Comparison of ENCODE assay signal across 9 cellular contexts in genomic region chr10:62594093-62594520, GRCh38.
A peak's percentile ranks its signal among the peaks of the same experiment; 100 is the strongest.
DNase-seq lines count a peak whose midpoint lies in the region; ATAC-seq lines count a peak whose summit lies in the region.
"Had no signal": no experiment of that assay in that cellular context is flagged by ENCODE, and none has a peak within 500 bp of the region (broad histone marks: within the 10 kb centered on the region; RNA-seq: fewer than 3 reads in every experiment).

No MANE protein-coding gene starts in this region.

- no peaks in the 10 kb centered on the region for H3K4me1 ChIP-seq in mesenchymal stem cell (ENCODE audit: control insufficient read depth, insufficient read depth, low read depth, low read length)
- H3K4me1 ChIP-seq: BLaER1 had no signal

- no peak overlapping the region for H3K4me3 Mint-ChIP-seq in stimulated activated naive B cell treated with anti-CD40 and anti-IgM and Interleukin-4, amounts not matched to agents 10 μg/mL and 1 μg/mL and 100 μg/mL, for 72 hours

- no peaks in the 10 kb centered on the region for H3K9me3 ChIP-seq in mesenchymal stem cell (ENCODE audit: control insufficient read depth, low read length)
- H3K9me3 ChIP-seq: BLaER1 had no signal

- no peaks in the 10 kb centered on the region for H3K27me3 Mint-ChIP-seq in stimulated activated naive B cell treated with anti-CD40 and anti-IgM and Interleukin-4, amounts not matched to agents 10 μg/mL and 1 μg/mL and 100 μg/mL, for 72 hours

- no peak overlapping the region for H4K8ac ChIP-seq in mesenchymal stem cell (ENCODE audit: low read length)

- H3K14ac ChIP-seq in mesenchymal stem cell (ENCODE audit: low read length in 2 of 2), result no peak overlapping the region

- H3K18ac ChIP-seq in mesenchymal stem cell (ENCODE audit: low read depth in 1 of 2, low read length in 2 of 2), result no peak overlapping the region

- H3K36me3 ChIP-seq in mesenchymal stem cell (ENCODE audit: control insufficient read depth in 1 of 2, insufficient read depth in 2 of 2, low read depth in 1 of 2, low read length in 2 of 2), result no peaks in the 10 kb centered on the region
- H3K36me3 ChIP-seq: BLaER1 had no signal

- no peaks in the 10 kb centered on the region for H3K27me3 ChIP-seq in mesenchymal stem cell (ENCODE audit: control insufficient read depth in 1 of 2, insufficient read depth in 1 of 2, low read length in 2 of 2)
- H3K27me3 ChIP-seq: BLaER1 had no signal

- DNase-seq in NCI-H1417 (lab: John Stamatoyannopoulos, UW) (peak; percentile 1 to 64 (median 42)), NCI-H1417 treated with DMSO at 0.1 percent for 48 hours (lab: John Stamatoyannopoulos, UW) (no peak), HCEC 1CT (peak; percentile 67), NCI-H1105 treated with DMSO at 0.1 percent for 48 hours (lab: John Stamatoyannopoulos, UW) (peak; percentile 6), mesenchymal stem cell (peak; percentile 61)
- DNase-seq in activated CD4-positive, alpha-beta T cell treated with anti-CD3 and anti-CD28 coated beads, Interleukin-2, amount 50 U/mL, for 48 hours, result peak; percentile 51 to 62
- DNase-seq in effector CD8-positive, alpha-beta T cell (lab: John Stamatoyannopoulos, UW), result peak; percentile 14
- DNase-seq in stimulated activated naive B cell treated with anti-CD40 and anti-IgM and Interleukin-4, amounts not matched to agents 10 μg/mL and 1 μg/mL and 100 μg/mL, for 72 hours, result peak; percentile 38

- no peak overlapping the region for H2AK5ac ChIP-seq in mesenchymal stem cell (ENCODE audit: low read length, severe bottlenecking)

- H2BK120ac ChIP-seq in mesenchymal stem cell (ENCODE audit: low read depth, low read length), result no peak overlapping the region

- H3K9ac ChIP-seq in mesenchymal stem cell (ENCODE audit: low read length), result peak overlapping the region; percentile 33
- H3K9ac ChIP-seq: BLaER1 had no signal

- no peak overlapping the region for H4K91ac ChIP-seq in mesenchymal stem cell (ENCODE audit: low read length)

- peak; percentile 78 for ATAC-seq in stimulated activated naive B cell treated with anti-CD40 and anti-IgM and Interleukin-4, amounts not matched to agents 10 μg/mL and 1 μg/mL and 100 μg/mL, for 72 hours (replicated peaks)

- H2AFZ ChIP-seq in mesenchymal stem cell (ENCODE audit: low read depth, low read length), result no peak overlapping the region

- peaks cover 0 to 2% of the 10 kb centered on the region in 2 donors for H3K36me3 Mint-ChIP-seq in stimulated activated naive B cell treated with anti-CD40 and anti-IgM and Interleukin-4, amounts not matched to agents 10 μg/mL and 1 μg/mL and 100 μg/mL, for 72 hours

- no peak overlapping the region for H3K23ac ChIP-seq in mesenchymal stem cell (ENCODE audit: low read length in 2 of 2)

- H2BK5ac ChIP-seq in mesenchymal stem cell (ENCODE audit: low read depth, low read length, poor library complexity, severe bottlenecking), result no peak overlapping the region

- H3K27ac Mint-ChIP-seq in stimulated activated naive B cell treated with anti-CD40 and anti-IgM and Interleukin-4, amounts not matched to agents 10 μg/mL and 1 μg/mL and 100 μg/mL, for 72 hours, result peak overlapping the region; percentile 15

- WGBS in mesenchymal stem cell, result 47% methylated on average over 3 of the region's 3 CpGs

- peak overlapping the region; percentile 8 for H2BK15ac ChIP-seq in mesenchymal stem cell (ENCODE audit: low read depth, poor library complexity, severe bottlenecking)

- peaks cover 4% of the 10 kb centered on the region in 2 donors for H3K9me3 Mint-ChIP-seq in stimulated activated naive B cell treated with anti-CD40 and anti-IgM and Interleukin-4, amounts not matched to agents 10 μg/mL and 1 μg/mL and 100 μg/mL, for 72 hours

- H3K4me1 Mint-ChIP-seq in stimulated activated naive B cell treated with anti-CD40 and anti-IgM and Interleukin-4, amounts not matched to agents 10 μg/mL and 1 μg/mL and 100 μg/mL, for 72 hours, result peaks cover 8 to 16% of the 10 kb centered on the region in 2 donors

- no peak overlapping the region for H3K4me2 ChIP-seq in mesenchymal stem cell (ENCODE audit: low read length, poor library complexity, severe bottlenecking)
- H3K4me2 ChIP-seq: BLaER1 had no signal

- H2BK12ac ChIP-seq in mesenchymal stem cell (ENCODE audit: low read length in 2 of 2), result peak overlapping the region in 1 of 2 experiments; percentile 90

- H3K4ac ChIP-seq in mesenchymal stem cell (ENCODE audit: low read depth in 1 of 2, low read length in 2 of 2), result no peak overlapping the region

- H3K79me1 ChIP-seq in mesenchymal stem cell (replicated peaks; ENCODE audit: low read length, poor library complexity, severe bottlenecking), result no peaks in the 10 kb centered on the region

- H3K4me3 ChIP-seq in mesenchymal stem cell (ENCODE audit: insufficient read depth in 1 of 2, low read depth in 1 of 2, low read length in 2 of 2), result no peak overlapping the region
- H3K4me3 ChIP-seq: BLaER1 had no signal

- H3K27ac ChIP-seq in mesenchymal stem cell (ENCODE audit: low read length, poor library complexity, severe bottlenecking), result no peak overlapping the region
- H3K27ac ChIP-seq: BLaER1 had no signal
